28 cellular contexts compared by ENCODE assay signal in the genomic region with DNA sequence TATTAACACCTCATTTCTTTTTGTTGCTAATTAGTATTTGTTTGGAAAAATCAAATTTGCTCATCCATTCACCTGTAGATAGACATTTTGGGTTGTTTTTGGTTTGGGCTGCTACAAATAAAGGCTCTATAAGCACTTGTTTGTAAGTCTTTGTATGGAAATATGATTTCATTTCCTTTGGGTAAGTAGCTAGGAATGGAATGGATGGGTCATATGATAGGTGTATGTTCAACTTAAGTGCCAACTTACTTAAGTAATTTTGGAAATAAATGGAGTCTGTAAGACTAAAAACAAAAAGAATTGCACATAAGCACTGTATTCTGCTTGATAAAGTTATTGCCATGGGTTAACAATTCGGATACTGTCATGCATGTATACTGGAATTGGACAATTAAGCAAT.
"Had no signal": no experiment of that assay in that cellular context is flagged by ENCODE, and none has a peak within 500 bp of the region (broad histone marks: within the 10 kb centered on the region; RNA-seq: fewer than 3 reads in every experiment).

No MANE protein-coding gene starts in this region.

- H3K4me1 ChIP-seq: colonic mucosa, esophagus muscularis mucosa, foreskin keratinocyte, gastrocnemius medialis, gastroesophageal sphincter, heart left ventricle, heart right ventricle had no signal

- H3K27ac Mint-ChIP-seq: dendritic cell treated with granulocyte-macrophage colony-stimulating factor and Interleukin-4, amounts not matched to agents 40 ng/mL and 50 ng/mL, for 4 days; effector memory CD8-positive, alpha-beta T cell; endodermal cell had no signal

- ATAC-seq: effector memory CD8-positive, alpha-beta T cell; esophagus mucosa; foreskin keratinocyte; gastrocnemius medialis; gastroesophageal sphincter; heart left ventricle; heart right ventricle had no signal

- H3K4me3 ChIP-seq: colonic mucosa, coronary artery, dorsolateral prefrontal cortex, esophagus muscularis mucosa, esophagus squamous epithelium, gastrocnemius medialis, gastroesophageal sphincter, heart left ventricle, heart right ventricle had no signal

- FAIRE-seq: colon, endometrium, endothelial cell of umbilical vein, frontal cortex had no signal

- H3K4me1 Mint-ChIP-seq: endodermal cell had no signal

- H3K4me3 Mint-ChIP-seq: dendritic cell treated with granulocyte-macrophage colony-stimulating factor and Interleukin-4, amounts not matched to agents 40 ng/mL and 50 ng/mL, for 4 days; effector memory CD8-positive, alpha-beta T cell; endodermal cell had no signal

- H3K9me3 Mint-ChIP-seq: effector memory CD8-positive, alpha-beta T cell had no signal

- H3K9me3 ChIP-seq: colonic mucosa, esophagus muscularis mucosa, esophagus squamous epithelium, gastrocnemius medialis, gastroesophageal sphincter, heart left ventricle had no signal

- H3K27me3 ChIP-seq: colonic mucosa, esophagus muscularis mucosa, esophagus squamous epithelium, foreskin keratinocyte, gastrocnemius medialis, gastroesophageal sphincter, heart left ventricle, heart right ventricle had no signal

- H3K36me3 ChIP-seq: colonic mucosa, esophagus muscularis mucosa, esophagus squamous epithelium, gastrocnemius medialis, gastroesophageal sphincter, heart left ventricle, heart right ventricle had no signal

- DNase-seq: colonic mucosa; cortex of kidney; dermis blood vessel endothelial cell; dorsolateral prefrontal cortex; effector CD4-positive, alpha-beta T cell; effector CD8-positive, alpha-beta T cell; effector memory CD4-positive, alpha-beta T cell; effector memory CD8-positive, alpha-beta T cell; endodermal cell; erythroblast; esophagus squamous epithelium; foreskin fibroblast; foreskin keratinocyte; foreskin melanocyte; gastrocnemius medialis; glutamatergic neuron; head of caudate nucleus; heart left ventricle; heart right ventricle had no signal
